1 cellular context compared by ENCODE assay signal in the genomic region with DNA sequence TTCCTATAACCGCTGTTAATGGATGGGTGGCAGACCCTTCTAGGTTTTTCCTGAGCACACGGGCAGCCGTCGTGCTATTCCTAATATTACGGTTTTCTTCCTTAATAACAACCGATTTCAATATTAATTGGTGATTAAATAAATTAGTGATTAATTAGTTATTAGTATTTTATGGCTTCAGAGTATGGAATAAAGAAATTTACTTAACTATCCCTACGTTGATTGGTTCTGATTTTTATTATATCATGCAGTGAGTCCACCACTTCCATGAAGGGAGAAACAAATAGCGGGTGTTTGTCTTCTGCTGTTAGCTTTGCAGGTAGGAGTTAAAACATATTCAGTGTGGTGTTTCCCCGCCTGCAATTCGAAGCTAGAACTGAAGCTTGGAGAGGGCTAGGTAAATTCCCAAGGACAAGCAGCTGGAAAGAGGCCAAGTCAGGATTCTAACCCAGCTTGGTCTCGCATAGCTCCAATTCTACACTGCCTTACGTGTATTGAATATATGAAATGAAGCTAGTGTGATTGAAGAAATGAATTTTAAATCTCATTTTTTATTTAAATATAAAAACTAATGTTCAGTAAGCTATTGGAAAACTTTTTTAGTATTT.
A peak's percentile ranks its signal among the peaks of the same experiment; 100 is the strongest.
TF ChIP-seq lines count a peak whose summit lies in the region.

No MANE protein-coding gene starts in this region.

TF ChIP-seq in HCT116, 20 proteins besides CTCF, POLR2A, EP300 and RAD21:
- TF ChIP-seq CEBPB (IDR thresholded peaks at IDR 0.05; ENCODE audit: low read depth) (no peak), JUND (IDR thresholded peaks at IDR 0.05) (0 out of 2 replicates have a peak, but pooled peaks have one; percentile 1)
